28 cellular contexts compared by ENCODE assay signal in genomic region chr7:14374336-14374735, GRCh38.
"Had no signal": no experiment of that assay in that cellular context is flagged by ENCODE, and none has a peak within 500 bp of the region (broad histone marks: within the 10 kb centered on the region; RNA-seq: fewer than 3 reads in every experiment).

No MANE protein-coding gene starts in this region.

- H3K9me3 Mint-ChIP-seq: stimulated activated effector memory CD8-positive, alpha-beta T cell treated with anti-CD3 and anti-CD28 coated beads, Interleukin-12 subunit alpha, Interleukin-12 subunit beta, amount 100 ng/mL, for 72 hours; stimulated activated naive CD8-positive, alpha-beta T cell treated with anti-CD3 and anti-CD28 coated beads, Interleukin-15, Interleukin-2, amounts not matched to agents 100 ng/mL and 50 ng/mL, for 24 hours; type B pancreatic cell had no signal

- H3K27me3 Mint-ChIP-seq: stimulated activated memory B cell treated with anti-CD40 and anti-IgM and Interleukin-4, amounts not matched to agents 10 μg/mL and 1 μg/mL and 100 μg/mL, for 72 hours; stimulated activated naive B cell treated with anti-CD40 and anti-IgM and Interleukin-4, amounts not matched to agents 10 μg/mL and 1 μg/mL and 100 μg/mL, for 72 hours; stimulated activated naive CD8-positive, alpha-beta T cell treated with anti-CD3 and anti-CD28 coated beads, Interleukin-15, amount 100 ng/mL, for 72 hours; stimulated activated naive CD8-positive, alpha-beta T cell treated with anti-CD3 and anti-CD28 coated beads, Interleukin-15, Interleukin-2, amounts not matched to agents 100 ng/mL and 50 ng/mL, for 24 hours; type B pancreatic cell had no signal

- H3K4me1 ChIP-seq: stomach, suprapubic skin, testis, thyroid gland, transverse colon, upper lobe of left lung, upper lobe of right lung, uterus, vagina had no signal

- H3K27ac ChIP-seq: stomach, suprapubic skin, testis, thoracic aorta, thyroid gland, tibial artery, tibial nerve, transverse colon, upper lobe of left lung, upper lobe of right lung, uterus, vagina had no signal

- H3K36me3 ChIP-seq: stomach, suprapubic skin, thoracic aorta, thyroid gland, tibial artery, tibial nerve, transverse colon, upper lobe of left lung, upper lobe of right lung, uterus, vagina had no signal

- H3K4me3 ChIP-seq: stomach, suprapubic skin, testis, thoracic aorta, thyroid gland, tibial artery, tibial nerve, transverse colon, upper lobe of left lung, upper lobe of right lung, uterus, vagina had no signal

- ATAC-seq: stimulated activated effector memory CD8-positive, alpha-beta T cell treated with anti-CD3 and anti-CD28 coated beads, Interleukin-12 subunit alpha, Interleukin-12 subunit beta, amount 100 ng/mL, for 72 hours; stimulated activated memory B cell treated with anti-CD40 and anti-IgM and Interleukin-4, amounts not matched to agents 10 μg/mL and 1 μg/mL and 100 μg/mL, for 72 hours; stimulated activated naive B cell treated with anti-CD40 and anti-IgM and Interleukin-4, amounts not matched to agents 10 μg/mL and 1 μg/mL and 100 μg/mL, for 72 hours; stimulated activated naive CD8-positive, alpha-beta T cell treated with anti-CD3 and anti-CD28 coated beads, Interleukin-15, amount 100 ng/mL, for 72 hours; stimulated activated naive CD8-positive, alpha-beta T cell treated with anti-CD3 and anti-CD28 coated beads, Interleukin-15, Interleukin-2, amounts not matched to agents 100 U/mL and 50 U/mL, for 24 hours; upper lobe of right lung had no signal

- H3K4me3 Mint-ChIP-seq: stimulated activated effector memory CD8-positive, alpha-beta T cell treated with anti-CD3 and anti-CD28 coated beads, Interleukin-12 subunit alpha, Interleukin-12 subunit beta, amount 100 ng/mL, for 72 hours; stimulated activated memory B cell treated with anti-CD40 and anti-IgM and Interleukin-4, amounts not matched to agents 10 μg/mL and 1 μg/mL and 100 μg/mL, for 72 hours; stimulated activated naive B cell treated with anti-CD40 and anti-IgM and Interleukin-4, amounts not matched to agents 10 μg/mL and 1 μg/mL and 100 μg/mL, for 72 hours; stimulated activated naive CD8-positive, alpha-beta T cell treated with anti-CD3 and anti-CD28 coated beads, Interleukin-15, amount 100 ng/mL, for 72 hours; stimulated activated naive CD8-positive, alpha-beta T cell treated with anti-CD3 and anti-CD28 coated beads, Interleukin-15, Interleukin-2, amounts not matched to agents 100 ng/mL and 50 ng/mL, for 24 hours; type B pancreatic cell had no signal

- H3K27ac Mint-ChIP-seq: stimulated activated effector memory CD8-positive, alpha-beta T cell treated with anti-CD3 and anti-CD28 coated beads, Interleukin-12 subunit alpha, Interleukin-12 subunit beta, amount 100 ng/mL, for 72 hours; stimulated activated memory B cell treated with anti-CD40 and anti-IgM and Interleukin-4, amounts not matched to agents 10 μg/mL and 1 μg/mL and 100 μg/mL, for 72 hours; stimulated activated naive B cell treated with anti-CD40 and anti-IgM and Interleukin-4, amounts not matched to agents 10 μg/mL and 1 μg/mL and 100 μg/mL, for 72 hours; stimulated activated naive CD8-positive, alpha-beta T cell treated with anti-CD3 and anti-CD28 coated beads, Interleukin-15, amount 100 ng/mL, for 72 hours; stimulated activated naive CD8-positive, alpha-beta T cell treated with anti-CD3 and anti-CD28 coated beads, Interleukin-15, Interleukin-2, amounts not matched to agents 100 ng/mL and 50 ng/mL, for 24 hours; type B pancreatic cell had no signal

- H3K36me3 Mint-ChIP-seq: stimulated activated effector memory CD8-positive, alpha-beta T cell treated with anti-CD3 and anti-CD28 coated beads, Interleukin-12 subunit alpha, Interleukin-12 subunit beta, amount 100 ng/mL, for 72 hours; stimulated activated memory B cell treated with anti-CD40 and anti-IgM and Interleukin-4, amounts not matched to agents 10 μg/mL and 1 μg/mL and 100 μg/mL, for 72 hours; stimulated activated naive B cell treated with anti-CD40 and anti-IgM and Interleukin-4, amounts not matched to agents 10 μg/mL and 1 μg/mL and 100 μg/mL, for 72 hours; type B pancreatic cell had no signal

- DNase-seq: stimulated activated CD4-positive, alpha-beta T cell treated with anti-CD3 and anti-CD28 coated beads, Interleukin-2, amount 100 ng/mL, for 48 hours; stimulated activated CD4-positive, alpha-beta T cell treated with anti-CD3 and anti-CD28 coated beads, Interleukin-4, amount 100 ng/mL, for 1 hour; stimulated activated CD4-positive, alpha-beta T cell treated with anti-CD3 and anti-CD28 coated beads, Interleukin-4, amount 100 ng/mL, for 24 hours; stimulated activated CD4-positive, alpha-beta T cell treated with anti-CD3 and anti-CD28 coated beads, Interleukin-4, amount 100 ng/mL, for 4 hours; stimulated activated CD8-positive, alpha-beta memory T cell treated with anti-CD3 and anti-CD28 coated beads, Interleukin-4, amount 100 ng/mL, for 48 hours; stimulated activated naive B cell treated with anti-CD40 and anti-IgM and Interleukin-4, amounts not matched to agents 10 μg/mL and 1 μg/mL and 100 μg/mL, for 72 hours; stimulated activated naive CD4-positive, alpha-beta T cell; stimulated activated naive CD4-positive, alpha-beta T cell treated with Interleukin-2 at 50 U/mL for 16 hours; stimulated activated naive CD8-positive, alpha-beta T cell treated with anti-CD3 and anti-CD28 coated beads, Interleukin-15, amount 100 ng/mL, for 72 hours; stimulated activated naive CD8-positive, alpha-beta T cell treated with anti-CD3 and anti-CD28 coated beads, Interleukin-15, Interleukin-2, amounts not matched to agents 100 U/mL and 50 U/mL, for 24 hours; stomach; substantia nigra; testis; thyroid gland; tibial artery; transverse colon; trophoblast cell; upper lobe of left lung; upper lobe of right lung; uterus had no signal

- H3K27me3 ChIP-seq: stomach, suprapubic skin, testis, thyroid gland, tibial artery, tibial nerve, transverse colon, upper lobe of left lung, upper lobe of right lung, uterus, vagina had no signal

- H3K4me1 Mint-ChIP-seq: stimulated activated naive B cell treated with anti-CD40 and anti-IgM and Interleukin-4, amounts not matched to agents 10 μg/mL and 1 μg/mL and 100 μg/mL, for 72 hours; stimulated activated naive CD8-positive, alpha-beta T cell treated with anti-CD3 and anti-CD28 coated beads, Interleukin-15, amount 100 ng/mL, for 72 hours had no signal

- H3K9me3 ChIP-seq: stomach, suprapubic skin, testis, thoracic aorta, thyroid gland, tibial artery, tibial nerve, transverse colon, upper lobe of left lung, upper lobe of right lung, uterus, vagina had no signal
